ENCODE assay signal across 1 cellular context in the genomic region with DNA sequence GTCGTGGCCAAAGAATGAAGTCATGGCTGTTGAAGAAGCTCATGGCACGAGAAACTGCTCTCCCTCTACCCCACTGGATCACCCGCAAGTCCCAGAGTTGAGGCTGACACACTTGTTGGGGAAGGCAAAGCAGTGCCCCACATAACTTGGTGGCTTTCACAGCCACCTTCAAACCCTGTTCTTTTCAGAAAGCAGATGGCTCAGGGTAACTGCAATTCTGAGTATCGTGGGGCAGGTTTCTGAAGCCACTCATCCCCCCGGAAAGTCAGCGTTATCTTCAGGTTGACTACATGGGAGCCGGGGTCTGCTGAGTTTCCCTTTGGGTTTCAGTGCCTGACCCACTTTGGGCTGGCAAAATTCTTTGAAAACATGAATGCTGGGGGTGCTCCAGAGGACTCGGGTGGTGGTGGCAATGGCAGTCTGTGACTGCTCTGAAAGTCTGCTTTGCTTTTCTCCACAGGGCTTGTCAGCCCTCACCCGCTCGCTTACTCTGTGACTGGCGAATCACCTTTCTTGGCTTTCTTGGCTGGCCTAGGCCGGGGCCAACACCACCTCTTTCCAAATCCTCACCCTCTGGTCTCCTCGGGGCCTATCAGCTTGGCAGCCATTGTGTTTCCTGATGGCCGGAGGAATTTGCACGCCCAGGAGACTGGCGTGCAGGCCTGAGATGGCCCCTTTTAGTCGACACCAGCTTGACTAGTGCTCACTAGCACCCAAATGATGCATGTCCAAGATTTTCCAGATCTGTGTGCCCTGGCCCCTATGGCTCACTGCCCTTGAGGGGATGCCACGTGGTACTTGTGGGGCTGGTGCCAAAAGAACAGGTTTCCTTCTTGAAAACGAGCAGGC.
TF ChIP-seq lines count a peak whose summit lies in the region.

No MANE protein-coding gene starts in this region.

TF ChIP-seq in K562, 482 proteins besides CTCF, POLR2A, EP300 and RAD21:
- TF ChIP-seq TEAD4 (IDR thresholded peaks at IDR 0.05; ENCODE audit: low read length) (no peak), TEAD4 (CRISPR knock-in tag; IDR thresholded peaks at IDR 0.05; ENCODE audit: borderline replicate concordance) (no peak), ZNF79 (CRISPR knock-in tag; IDR thresholded peaks at IDR 0.05; ENCODE audit: low read depth) (no peak), ZNF232 (CRISPR knock-in tag; IDR thresholded peaks at IDR 0.05) (no peak), FOXK2 (conservative IDR thresholded peaks at IDR 0.05 in 1 of 2, IDR thresholded peaks at IDR 0.05 in 1 of 2; ENCODE audit: low read depth in 2 of 2) (no peak), ZNF436 (CRISPR knock-in tag; IDR thresholded peaks at IDR 0.05) (no peak), ZBTB49 (CRISPR knock-in tag; IDR thresholded peaks at IDR 0.05; ENCODE audit: borderline replicate concordance) (no peak), ZNF780A (CRISPR knock-in tag; IDR thresholded peaks at IDR 0.05) (no peak), ZC3H4 (CRISPR knock-in tag; IDR thresholded peaks at IDR 0.05; ENCODE audit: borderline replicate concordance) (no peak), SRF (CRISPR knock-in tag; IDR thresholded peaks at IDR 0.05) (no peak), KLF10 (CRISPR knock-in tag; IDR thresholded peaks at IDR 0.05) (no peak), CSDE1 (IDR thresholded peaks at IDR 0.05) (no peak), PTRF (tag; IDR thresholded peaks at IDR 0.05) (no peak), BCOR (IDR thresholded peaks at IDR 0.05) (no peak)
- TF ChIP-seq, protein P1, sequence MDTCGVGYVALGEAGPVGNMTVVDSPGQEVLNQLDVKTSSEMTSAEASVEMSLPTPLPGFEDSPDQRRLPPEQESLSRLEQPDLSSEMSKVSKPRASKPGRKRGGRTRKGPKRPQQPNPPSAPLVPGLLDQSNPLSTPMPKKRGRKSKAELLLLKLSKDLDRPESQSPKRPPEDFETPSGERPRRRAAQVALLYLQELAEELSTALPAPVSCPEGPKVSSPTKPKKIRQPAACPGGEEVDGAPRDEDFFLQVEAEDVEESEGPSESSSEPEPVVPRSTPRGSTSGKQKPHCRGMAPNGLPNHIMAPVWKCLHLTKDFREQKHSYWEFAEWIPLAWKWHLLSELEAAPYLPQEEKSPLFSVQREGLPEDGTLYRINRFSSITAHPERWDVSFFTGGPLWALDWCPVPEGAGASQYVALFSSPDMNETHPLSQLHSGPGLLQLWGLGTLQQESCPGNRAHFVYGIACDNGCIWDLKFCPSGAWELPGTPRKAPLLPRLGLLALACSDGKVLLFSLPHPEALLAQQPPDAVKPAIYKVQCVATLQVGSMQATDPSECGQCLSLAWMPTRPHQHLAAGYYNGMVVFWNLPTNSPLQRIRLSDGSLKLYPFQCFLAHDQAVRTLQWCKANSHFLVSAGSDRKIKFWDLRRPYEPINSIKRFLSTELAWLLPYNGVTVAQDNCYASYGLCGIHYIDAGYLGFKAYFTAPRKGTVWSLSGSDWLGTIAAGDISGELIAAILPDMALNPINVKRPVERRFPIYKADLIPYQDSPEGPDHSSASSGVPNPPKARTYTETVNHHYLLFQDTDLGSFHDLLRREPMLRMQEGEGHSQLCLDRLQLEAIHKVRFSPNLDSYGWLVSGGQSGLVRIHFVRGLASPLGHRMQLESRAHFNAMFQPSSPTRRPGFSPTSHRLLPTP (IDR thresholded peaks at IDR 0.05; ENCODE audit: borderline replicate concordance, extremely low read depth, insufficient read length), result no peak
- TF ChIP-seq, protein P2, sequence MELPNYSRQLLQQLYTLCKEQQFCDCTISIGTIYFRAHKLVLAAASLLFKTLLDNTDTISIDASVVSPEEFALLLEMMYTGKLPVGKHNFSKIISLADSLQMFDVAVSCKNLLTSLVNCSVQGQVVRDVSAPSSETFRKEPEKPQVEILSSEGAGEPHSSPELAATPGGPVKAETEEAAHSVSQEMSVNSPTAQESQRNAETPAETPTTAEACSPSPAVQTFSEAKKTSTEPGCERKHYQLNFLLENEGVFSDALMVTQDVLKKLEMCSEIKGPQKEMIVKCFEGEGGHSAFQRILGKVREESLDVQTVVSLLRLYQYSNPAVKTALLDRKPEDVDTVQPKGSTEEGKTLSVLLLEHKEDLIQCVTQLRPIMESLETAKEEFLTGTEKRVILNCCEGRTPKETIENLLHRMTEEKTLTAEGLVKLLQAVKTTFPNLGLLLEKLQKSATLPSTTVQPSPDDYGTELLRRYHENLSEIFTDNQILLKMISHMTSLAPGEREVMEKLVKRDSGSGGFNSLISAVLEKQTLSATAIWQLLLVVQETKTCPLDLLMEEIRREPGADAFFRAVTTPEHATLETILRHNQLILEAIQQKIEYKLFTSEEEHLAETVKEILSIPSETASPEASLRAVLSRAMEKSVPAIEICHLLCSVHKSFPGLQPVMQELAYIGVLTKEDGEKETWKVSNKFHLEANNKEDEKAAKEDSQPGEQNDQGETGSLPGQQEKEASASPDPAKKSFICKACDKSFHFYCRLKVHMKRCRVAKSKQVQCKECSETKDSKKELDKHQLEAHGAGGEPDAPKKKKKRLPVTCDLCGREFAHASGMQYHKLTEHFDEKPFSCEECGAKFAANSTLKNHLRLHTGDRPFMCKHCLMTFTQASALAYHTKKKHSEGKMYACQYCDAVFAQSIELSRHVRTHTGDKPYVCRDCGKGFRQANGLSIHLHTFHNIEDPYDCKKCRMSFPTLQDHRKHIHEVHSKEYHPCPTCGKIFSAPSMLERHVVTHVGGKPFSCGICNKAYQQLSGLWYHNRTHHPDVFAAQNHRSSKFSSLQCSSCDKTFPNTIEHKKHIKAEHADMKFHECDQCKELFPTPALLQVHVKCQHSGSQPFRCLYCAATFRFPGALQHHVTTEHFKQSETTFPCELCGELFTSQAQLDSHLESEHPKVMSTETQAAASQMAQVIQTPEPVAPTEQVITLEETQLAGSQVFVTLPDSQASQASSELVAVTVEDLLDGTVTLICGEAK (IDR thresholded peaks at IDR 0.05), result no peak
- TF ChIP-seq, protein P2 (CRISPR knock-in tag; IDR thresholded peaks at IDR 0.05), result no peak
- TF ChIP-seq, protein P3, sequence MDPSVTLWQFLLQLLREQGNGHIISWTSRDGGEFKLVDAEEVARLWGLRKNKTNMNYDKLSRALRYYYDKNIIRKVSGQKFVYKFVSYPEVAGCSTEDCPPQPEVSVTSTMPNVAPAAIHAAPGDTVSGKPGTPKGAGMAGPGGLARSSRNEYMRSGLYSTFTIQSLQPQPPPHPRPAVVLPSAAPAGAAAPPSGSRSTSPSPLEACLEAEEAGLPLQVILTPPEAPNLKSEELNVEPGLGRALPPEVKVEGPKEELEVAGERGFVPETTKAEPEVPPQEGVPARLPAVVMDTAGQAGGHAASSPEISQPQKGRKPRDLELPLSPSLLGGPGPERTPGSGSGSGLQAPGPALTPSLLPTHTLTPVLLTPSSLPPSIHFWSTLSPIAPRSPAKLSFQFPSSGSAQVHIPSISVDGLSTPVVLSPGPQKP (CRISPR knock-in tag; IDR thresholded peaks at IDR 0.05), result no peak
